In the genomic region with DNA sequence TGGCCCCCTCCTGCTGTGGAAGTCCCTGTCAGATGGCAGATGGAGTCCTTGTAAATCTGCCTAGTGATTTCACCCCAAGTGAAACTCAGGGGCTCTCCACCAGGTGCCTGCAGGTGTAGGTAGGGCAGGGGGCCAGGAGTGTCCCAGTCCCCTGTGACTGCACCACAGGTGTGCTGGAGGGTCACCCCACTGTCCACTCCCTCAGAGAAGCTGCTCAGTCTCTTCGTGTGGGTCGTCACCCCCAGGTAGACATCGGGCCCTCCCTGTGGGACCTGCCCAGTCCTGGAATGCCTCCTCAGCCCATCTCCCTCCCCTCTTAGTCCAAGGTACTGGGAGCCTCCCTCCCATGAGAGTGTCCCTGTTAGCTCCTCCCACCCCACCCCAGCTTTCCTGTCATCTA, we compare ENCODE assay signal across 32 cellular contexts. TPM values are rescaled to one million over a fixed set of nuclear protein-coding genes. Genes with fewer than 3 reads are reported as not detected.
DNase-seq lines count a peak whose midpoint lies in the region; ATAC-seq and TF ChIP-seq lines count a peak whose summit lies in the region.
"Had no signal": no experiment of that assay in that cellular context is flagged by ENCODE, and none has a peak within 500 bp of the region (broad histone marks: within the 10 kb centered on the region; RNA-seq: fewer than 3 reads in every experiment).

No MANE protein-coding gene starts in this region.

- DNase-seq in stimulated activated naive CD8-positive, alpha-beta T cell treated with anti-CD3 and anti-CD28 coated beads, Interleukin-15, amount 100 ng/mL, for 72 hours = no peak
- no peak for DNase-seq in stimulated activated naive CD8-positive, alpha-beta T cell treated with anti-CD3 and anti-CD28 coated beads, Interleukin-15, Interleukin-2, amounts not matched to agents 100 U/mL and 50 U/mL, for 24 hours
- DNase-seq in activated B cell treated with CpG ODN at 0.5 μM for 24 hours = no peak
- DNase-seq in naive B cell = no peak
- no peak for DNase-seq in NCI-H69 (lab: John Stamatoyannopoulos, UW)
- DNase-seq in GDM1 (lab: John Stamatoyannopoulos, UW) = no peak
- no peak for DNase-seq in stimulated activated CD4-positive, alpha-beta T cell treated with anti-CD3 and anti-CD28 coated beads, Interleukin-4, amount 100 ng/mL, for 1 hour
- no peak for DNase-seq in activated CD4-positive, alpha-beta T cell treated with anti-CD3 and anti-CD28 coated beads for 4 hours
- DNase-seq: activated CD4-positive, alpha-beta T cell treated with anti-CD3 and anti-CD28 coated beads, Interleukin-2, amount 10 ng/mL, durations not matched to agents 24 days and 14 days; activated CD8-positive, alpha-beta memory T cell treated with anti-CD3 and anti-CD28 coated beads for 24 hours; activated naive CD8-positive, alpha-beta T cell treated with anti-CD3 and anti-CD28 coated beads, Interleukin-2, amount 10 ng/mL, durations not matched to agents 7 days and 5 days; activated T-cell treated with anti-CD3 and anti-CD28 coated beads for 4 hours; CD4-positive, alpha-beta memory T cell; colonic mucosa; endodermal cell; H7; islet precursor cell; KG1; left ventricle myocardium superior; MG63; naive thymus-derived CD4-positive, alpha-beta T cell; NCI-H1105; NCI-H187 treated with DMSO at 0.1 percent for 48 hours; NCI-H2171 treated with DMSO at 0.1 percent for 48 hours; NCI-H524 treated with DMSO at 0.1 percent for 48 hours; nucleus accumbens; SIG-M5; stimulated activated CD4-positive, alpha-beta T cell treated with anti-CD3 and anti-CD28 coated beads, Interleukin-2, amount 100 ng/mL, for 48 hours; T-helper 9 cell had no signal

- H3K9me3 Mint-ChIP-seq in stimulated activated naive CD8-positive, alpha-beta T cell treated with anti-CD3 and anti-CD28 coated beads, Interleukin-15, amount 100 ng/mL, for 72 hours = no peaks in the 10 kb centered on the region
- no peaks in the 10 kb centered on the region for H3K9me3 Mint-ChIP-seq in activated B cell treated with CpG ODN at 0.5 μM for 24 hours
- H3K9me3 Mint-ChIP-seq in naive B cell = no peaks in the 10 kb centered on the region
- H3K9me3 Mint-ChIP-seq: activated CD4-positive, alpha-beta T cell treated with anti-CD3 and anti-CD28 coated beads, Interleukin-2, amount 10 ng/mL, durations not matched to agents 24 days and 14 days; activated naive CD8-positive, alpha-beta T cell treated with anti-CD3 and anti-CD28 coated beads, Interleukin-2, amount 10 ng/mL, durations not matched to agents 7 days and 5 days; CD4-positive, alpha-beta memory T cell; endodermal cell; mesothelial cell of epicardium; naive thymus-derived CD4-positive, alpha-beta T cell had no signal

- CTCF ChIA-PET in activated B cell treated with CpG ODN at 0.5 μM for 24 hours (lab: Charles Lee) = no interaction called here

- intact Hi-C loops in activated B cell treated with CpG ODN at 0.5 μM for 24 hours (cut with micrococcal nuclease) = loop anchor here (5.0 to 10.0 kb wide), 2 partner anchors 293 to 646 kb away; partner anchors contain the start of gene ZFAND4

- POLR2A ChIA-PET in activated B cell treated with CpG ODN at 0.5 μM for 24 hours (lab: Charles Lee) = interaction anchor here (4.5 kb wide), 1 partner anchor 82 kb away, joined by 43 read pairs; no protein-coding TSS in a partner anchor

- H3K4me3 Mint-ChIP-seq in stimulated activated naive CD8-positive, alpha-beta T cell treated with anti-CD3 and anti-CD28 coated beads, Interleukin-15, amount 100 ng/mL, for 72 hours = no peak overlapping the region
- no peak overlapping the region for H3K4me3 Mint-ChIP-seq in activated B cell treated with CpG ODN at 0.5 μM for 24 hours
- H3K4me3 Mint-ChIP-seq in naive B cell = peak overlapping the region in 7 of 8 donors; percentile 26 to 98 (median 77)
- H3K4me3 Mint-ChIP-seq: activated CD4-positive, alpha-beta T cell treated with anti-CD3 and anti-CD28 coated beads, Interleukin-2, amount 10 ng/mL, durations not matched to agents 24 days and 14 days; activated naive CD8-positive, alpha-beta T cell treated with anti-CD3 and anti-CD28 coated beads, Interleukin-2, amount 10 ng/mL, durations not matched to agents 7 days and 5 days; endodermal cell; mesothelial cell of epicardium; naive thymus-derived CD4-positive, alpha-beta T cell had no signal

- H3K36me3 Mint-ChIP-seq in activated B cell treated with CpG ODN at 0.5 μM for 24 hours (ENCODE audit: low read depth) (peaks cover 67% of the 10 kb centered on the region), naive B cell (peaks cover 0 to 16% of the 10 kb centered on the region in 2 donors)
- H3K36me3 Mint-ChIP-seq: CD4-positive, alpha-beta memory T cell; mesothelial cell of epicardium had no signal

- TF ChIP-seq CTCF in activated B cell treated with CpG ODN at 0.5 μM for 24 hours (IDR thresholded peaks at IDR 0.05) = no peak

- peaks cover 41% of the 10 kb centered on the region for H3K27me3 Mint-ChIP-seq in stimulated activated naive CD8-positive, alpha-beta T cell treated with anti-CD3 and anti-CD28 coated beads, Interleukin-15, amount 100 ng/mL, for 72 hours
- H3K27me3 Mint-ChIP-seq in activated B cell treated with CpG ODN at 0.5 μM for 24 hours = no peaks in the 10 kb centered on the region
- H3K27me3 Mint-ChIP-seq in naive B cell = no peaks in the 10 kb centered on the region

- peaks cover 19% of the 10 kb centered on the region for H3K4me1 Mint-ChIP-seq in stimulated activated naive CD8-positive, alpha-beta T cell treated with anti-CD3 and anti-CD28 coated beads, Interleukin-15, amount 100 ng/mL, for 72 hours
- H3K4me1 Mint-ChIP-seq in activated B cell treated with CpG ODN at 0.5 μM for 24 hours = peaks cover 60% of the 10 kb centered on the region
- H3K4me1 Mint-ChIP-seq in naive B cell = peaks cover 57 to 70% (median 61%) of the 10 kb centered on the region in 3 donors

- peak; percentile 14 for ATAC-seq in stimulated activated naive CD8-positive, alpha-beta T cell treated with anti-CD3 and anti-CD28 coated beads, Interleukin-15, amount 100 ng/mL, for 72 hours
- ATAC-seq in stimulated activated naive CD8-positive, alpha-beta T cell treated with anti-CD3 and anti-CD28 coated beads, Interleukin-15, Interleukin-2, amounts not matched to agents 100 U/mL and 50 U/mL, for 24 hours = no peak
- no peak for ATAC-seq in activated B cell treated with CpG ODN at 0.5 μM for 24 hours (ENCODE audit: low read depth)
- ATAC-seq in naive B cell (ENCODE audit: low read depth in 2 of 2) = no peak
- ATAC-seq: esophagus mucosa, left ventricle myocardium superior had no signal

- no peak overlapping the region for H3K27ac Mint-ChIP-seq in stimulated activated naive CD8-positive, alpha-beta T cell treated with anti-CD3 and anti-CD28 coated beads, Interleukin-15, amount 100 ng/mL, for 72 hours
- H3K27ac Mint-ChIP-seq in activated B cell treated with CpG ODN at 0.5 μM for 24 hours = peak overlapping the region; percentile 93
- H3K27ac Mint-ChIP-seq in naive B cell = peak overlapping the region; percentile 56 to 92 (median 85)
- H3K27ac Mint-ChIP-seq: activated CD4-positive, alpha-beta T cell treated with anti-CD3 and anti-CD28 coated beads, Interleukin-2, amount 10 ng/mL, durations not matched to agents 24 days and 14 days; activated naive CD8-positive, alpha-beta T cell treated with anti-CD3 and anti-CD28 coated beads, Interleukin-2, amount 10 ng/mL, durations not matched to agents 7 days and 5 days; endodermal cell; mesothelial cell of epicardium; naive thymus-derived CD4-positive, alpha-beta T cell had no signal

RNA-seq across cellular contexts. Expression of gene ALOX5, which starts 4.8 kb away (rescaled TPM):
- 153 and 181 TPM in 2 replicates for total RNA-seq in activated B cell treated with CpG ODN at 0.5 μM for 24 hours
- polyA plus RNA-seq in naive B cell (ENCODE audit: low read depth in 6 of 6) = 100 to 1,000 TPM; 120 to 202 (median 153) TPM
- total RNA-seq: fibroblast of villous mesenchyme had no signal

Comparison
In these comparisons a context has a peak if more than half of its experiments do, and no peak if none do; other contexts are left out.
1. H3K27ac Mint-ChIP-seq: peak in activated B cell treated with CpG ODN at 0.5 μM for 24 hours (single experiment) and naive B cell (6 of 6); none in stimulated activated naive CD8-positive, alpha-beta T cell treated with anti-CD3 and anti-CD28 coated beads, Interleukin-15, amount 100 ng/mL, for 72 hours (0 of 2).
2. H3K4me3 Mint-ChIP-seq: peak in naive B cell (7 of 8); none in stimulated activated naive CD8-positive, alpha-beta T cell treated with anti-CD3 and anti-CD28 coated beads, Interleukin-15, amount 100 ng/mL, for 72 hours (0 of 2) and activated B cell treated with CpG ODN at 0.5 μM for 24 hours (single experiment).